1 cellular context compared by ENCODE assay signal in genomic region chr1:55893155-55893554, GRCh38.
TF ChIP-seq lines count a peak whose summit lies in the region.

No MANE protein-coding gene starts in this region.

TF ChIP-seq in SK-N-SH, 30 proteins besides CTCF, POLR2A, EP300 and RAD21 (continued from another document):
- TF ChIP-seq ZBTB33 (IDR thresholded peaks at IDR 0.05; ENCODE audit: borderline replicate concordance, low read depth) (no peak), NFIC (IDR thresholded peaks at IDR 0.05; ENCODE audit: borderline replicate concordance) (no peak), EZH2phosphoT487 (IDR thresholded peaks at IDR 0.05; ENCODE audit: borderline replicate concordance, low read depth) (no peak), GABPA (IDR thresholded peaks at IDR 0.05; ENCODE audit: low read depth) (no peak), TAF1 (IDR thresholded peaks at IDR 0.05; ENCODE audit: borderline replicate concordance, low read depth, low read length) (no peak), USF1 (IDR thresholded peaks at IDR 0.05; ENCODE audit: borderline replicate concordance, low read depth) (no peak), SMC3 (IDR thresholded peaks at IDR 0.05; ENCODE audit: low read depth, low read length) (no peak), IRF3 (IDR thresholded peaks at IDR 0.05; ENCODE audit: low read depth, low read length) (no peak), TCF12 (IDR thresholded peaks at IDR 0.05) (no peak), YY1 (IDR thresholded peaks at IDR 0.05; ENCODE audit: low read depth) (no peak), MXI1 (IDR thresholded peaks at IDR 0.05; ENCODE audit: low read depth, low read length) (no peak), FOXM1 (IDR thresholded peaks at IDR 0.05; ENCODE audit: low read depth) (no peak)
- TF ChIP-seq, protein P1, sequence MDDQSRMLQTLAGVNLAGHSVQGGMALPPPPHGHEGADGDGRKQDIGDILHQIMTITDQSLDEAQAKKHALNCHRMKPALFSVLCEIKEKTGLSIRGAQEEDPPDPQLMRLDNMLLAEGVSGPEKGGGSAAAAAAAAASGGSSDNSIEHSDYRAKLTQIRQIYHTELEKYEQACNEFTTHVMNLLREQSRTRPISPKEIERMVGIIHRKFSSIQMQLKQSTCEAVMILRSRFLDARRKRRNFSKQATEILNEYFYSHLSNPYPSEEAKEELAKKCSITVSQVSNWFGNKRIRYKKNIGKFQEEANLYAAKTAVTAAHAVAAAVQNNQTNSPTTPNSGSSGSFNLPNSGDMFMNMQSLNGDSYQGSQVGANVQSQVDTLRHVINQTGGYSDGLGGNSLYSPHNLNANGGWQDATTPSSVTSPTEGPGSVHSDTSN (IDR thresholded peaks at IDR 0.05) = no peak
